ENCODE assay signal across 9 cellular contexts in genomic region chr1:145992502-145992936, GRCh38. TPM values are rescaled to one million over a fixed set of nuclear protein-coding genes. Genes with fewer than 3 reads are reported as not detected.
DNase-seq lines count a peak whose midpoint lies in the region; ATAC-seq and TF ChIP-seq lines count a peak whose summit lies in the region.
"Had no signal": no experiment of that assay in that cellular context is flagged by ENCODE, and none has a peak within 500 bp of the region (broad histone marks: within the 10 kb centered on the region; RNA-seq: fewer than 3 reads in every experiment).

No MANE protein-coding gene starts in this region.

- TF ChIP-seq POLR2A in uterus (IDR thresholded peaks at IDR 0.05): no peak

- H3K4me1 ChIP-seq in muscle layer of duodenum (ENCODE audit: control insufficient read depth in 1 of 2, insufficient read depth in 2 of 2, low read length in 2 of 2) (peaks cover 8 to 10% of the 10 kb centered on the region in 2 donors), uterus (no peaks in the 10 kb centered on the region)

- H3K27me3 ChIP-seq in muscle layer of duodenum (ENCODE audit: low read depth, low read length) (no peaks in the 10 kb centered on the region), uterus (no peaks in the 10 kb centered on the region)

- TF ChIP-seq CTCF in cardiac fibroblast (IDR thresholded peaks at IDR 0.05; ENCODE audit: low read depth, low read length) (no peak), uterus (IDR thresholded peaks at IDR 0.05) (no peak)

- intact Hi-C loops in Right ventricle myocardium superior (cut with DNase I) (no loop called here), left cardiac atrium (cut with DNase I) (no loop called here), uterus (cut with DNase I; ENCODE audit: low total_unique reads) (no loop called here)

- H3K4me3 ChIP-seq in cardiac fibroblast (replicated peaks in 1 of 2; ENCODE audit: low read depth in 2 of 2, low read length in 2 of 2): peak overlapping the region; percentile 77 to 82
- peak overlapping the region; percentile 99 to 100 for H3K4me3 ChIP-seq in muscle layer of duodenum (ENCODE audit: low read depth in 1 of 2, low read length in 2 of 2)
- H3K4me3 ChIP-seq in uterus: peak overlapping the region; percentile 60 to 85

- ATAC-seq in Right ventricle myocardium superior (ENCODE audit: poor library complexity) (peak; percentile 1), left cardiac atrium (no peak), GM21360 (IDR thresholded peaks at IDR 0.05; ENCODE audit: unreplicated experiment) (no peak)
- ATAC-seq: HCT116 had no signal

- no peak for DNase-seq in Right ventricle myocardium superior
- no peak for DNase-seq in left cardiac atrium
- no peak for DNase-seq in cardiac fibroblast (ENCODE audit: low read depth in 2 of 2)
- DNase-seq in uterus: peak; percentile 12 to 18
- DNase-seq in NCI-H1105 treated with DMSO at 0.1 percent for 48 hours (lab: John Stamatoyannopoulos, UW): no peak
- DNase-seq in GM19240 (ENCODE audit: insufficient read length, low spot score): no peak

- H3K27ac ChIP-seq in muscle layer of duodenum (ENCODE audit: low read length): peak overlapping the region; percentile 99
- peak overlapping the region; percentile 96 to 100 for H3K27ac ChIP-seq in uterus

- no peaks in the 10 kb centered on the region for H3K9me3 ChIP-seq in muscle layer of duodenum (ENCODE audit: control insufficient read depth in 1 of 2, low read length in 2 of 2)
- H3K9me3 ChIP-seq in uterus: no peaks in the 10 kb centered on the region

- peaks cover 30% of the 10 kb centered on the region in 2 donors for H3K36me3 ChIP-seq in muscle layer of duodenum (ENCODE audit: control insufficient read depth in 1 of 2, insufficient read depth in 2 of 2, low read length in 2 of 2)
- peaks cover 0 to 3% of the 10 kb centered on the region in 2 donors for H3K36me3 ChIP-seq in uterus

RNA-seq across cellular contexts. Expression of gene TXNIP, which starts 3.9 kb away (rescaled TPM):
- total RNA-seq in Right ventricle myocardium superior: 980 TPM
- 100 to 1,000 TPM; 602 to 909 TPM for total RNA-seq in left cardiac atrium
- 1,000 to 10,000 TPM in 3 of 4 donors, 100 to 1,000 TPM in 1; 731 to 1,940 (median 1,478) TPM for total RNA-seq in uterus

RNA-seq across cellular contexts. Expression of gene POLR3GL, which starts 28.0 kb away (rescaled TPM):
- 49.2 TPM for total RNA-seq in Right ventricle myocardium superior
- 10 to 100 TPM; 38.4 to 45.8 TPM for total RNA-seq in left cardiac atrium
- total RNA-seq in uterus: 10 to 100 TPM in 2 of 4 donors, 1 to 10 TPM in 2; 3.3 to 28.1 (median 8.6) TPM

RNA-seq across cellular contexts. Expression of gene ANKRD34A, which starts 28.1 kb away (rescaled TPM):
- 0.59 TPM for total RNA-seq in Right ventricle myocardium superior
- total RNA-seq in left cardiac atrium: 1 to 10 TPM in 1 of 2 donors, under 1 TPM in 1; 0.94 to 1.8 TPM
- 1 to 10 TPM in 1 of 4 donors, under 1 TPM in 3; 0.26 to 5.0 (median 0.61) TPM for total RNA-seq in uterus

RNA-seq across cellular contexts. Expression of gene HJV, which starts 29.0 kb away (rescaled TPM):
- total RNA-seq in Right ventricle myocardium superior (88.1 TPM), left cardiac atrium (10 to 100 TPM; 64.5 to 96.1 TPM), uterus (not detected)

RNA-seq across cellular contexts. Expression of gene LIX1L, which starts 34.7 kb away (rescaled TPM):
- 22.9 TPM for total RNA-seq in Right ventricle myocardium superior
- total RNA-seq in left cardiac atrium: 10 to 100 TPM; 25.7 to 32.3 TPM
- 10 to 100 TPM; 12.3 to 69.0 (median 32.2) TPM for total RNA-seq in uterus

Comparison
In these comparisons a context has a peak if more than half of its experiments do, and no peak if none do; other contexts are left out.
1. DNase-seq: peak in uterus (2 of 2); none in Right ventricle myocardium superior (single experiment), left cardiac atrium (single experiment), cardiac fibroblast (0 of 2), NCI-H1105 treated with DMSO at 0.1 percent for 48 hours (single experiment) and GM19240 (single experiment).
2. Peak in every context shown above with its lines, with median percentiles within 50 percentile points of each other: H3K4me3 ChIP-seq.